In genomic region chr7:104962781-104963180, GRCh38 we compare ENCODE assay signal across 13 cellular contexts. TPM values are rescaled to one million over a fixed set of nuclear protein-coding genes. Genes with fewer than 3 reads are reported as not detected.
DNase-seq lines count a peak whose midpoint lies in the region; ATAC-seq lines count a peak whose summit lies in the region.
"Had no signal": no experiment of that assay in that cellular context is flagged by ENCODE, and none has a peak within 500 bp of the region (broad histone marks: within the 10 kb centered on the region; RNA-seq: fewer than 3 reads in every experiment).

No MANE protein-coding gene starts in this region.

- peak overlapping the region; percentile 52 to 72 for H3K4me3 Mint-ChIP-seq in activated T-cell treated with anti-CD3 and anti-CD28 coated beads, Interleukin-2, amount 50 U/mL, for 72 hours
- H3K4me3 Mint-ChIP-seq: neural progenitor cell, T-helper 17 cell had no signal

- DNase-seq in right cardiac atrium (no peak), Right ventricle myocardium inferior (ENCODE audit: missing footprints) (no peak), kidney tubule cell (ENCODE audit: low spot score) (peak; percentile 80), superior temporal gyrus (ENCODE audit: extremely low spot score) (no peak), cerebellum (ENCODE audit: low spot score) (no peak), NCI-H187 treated with DMSO at 0.1 percent for 48 hours (lab: John Stamatoyannopoulos, UW) (no peak)
- peak; percentile 60 to 64 for DNase-seq in activated T-cell treated with anti-CD3 and anti-CD28 coated beads, Interleukin-2, amount 50 U/mL, for 72 hours
- no peak for DNase-seq in effector memory CD4-positive, alpha-beta T cell
- DNase-seq: adrenal gland, left lung, NCI-H2081 treated with DMSO at 0.1 percent for 48 hours, T-helper 17 cell had no signal

- H3K36me3 ChIP-seq in effector memory CD4-positive, alpha-beta T cell (ENCODE audit: control insufficient read depth, insufficient read depth, low read length) = peaks cover 3% of the 10 kb centered on the region
- H3K36me3 ChIP-seq: adrenal gland, left lung, neural progenitor cell had no signal

- no peak overlapping the region for H3K4me3 ChIP-seq in right cardiac atrium (ENCODE audit: low read length)
- H3K4me3 ChIP-seq in effector memory CD4-positive, alpha-beta T cell (ENCODE audit: insufficient read depth, low read depth, low read length, poor library complexity, severe bottlenecking) = no peak overlapping the region
- H3K4me3 ChIP-seq: adrenal gland, left lung, neural progenitor cell had no signal

- intact Hi-C loops in right cardiac atrium (cut with DNase I) (no loop called here), Right ventricle myocardium inferior (cut with DNase I) (no loop called here)

- peaks cover 46% of the 10 kb centered on the region for H3K4me1 Mint-ChIP-seq in activated T-cell treated with anti-CD3 and anti-CD28 coated beads, Interleukin-2, amount 50 U/mL, for 72 hours (ENCODE audit: low read depth)

- no peaks in the 10 kb centered on the region for H3K27me3 ChIP-seq in right cardiac atrium (ENCODE audit: control insufficient read depth, insufficient read depth)
- no peaks in the 10 kb centered on the region for H3K27me3 ChIP-seq in effector memory CD4-positive, alpha-beta T cell (replicated peaks; ENCODE audit: control insufficient read depth, insufficient read depth, low read length, poor library complexity, severe bottlenecking)
- H3K27me3 ChIP-seq: adrenal gland, left lung, neural progenitor cell had no signal

- H3K9me3 ChIP-seq in right cardiac atrium (ENCODE audit: control insufficient read depth, low read length) = no peaks in the 10 kb centered on the region
- no peaks in the 10 kb centered on the region for H3K9me3 ChIP-seq in effector memory CD4-positive, alpha-beta T cell (ENCODE audit: control insufficient read depth, low read length)
- H3K9me3 ChIP-seq: adrenal gland, left lung had no signal

- 81% methylated on average over 3 of the region's 3 CpGs for WGBS in right cardiac atrium

- H3K27me3 Mint-ChIP-seq in activated T-cell treated with anti-CD3 and anti-CD28 coated beads, Interleukin-2, amount 50 U/mL, for 72 hours (ENCODE audit: low read depth) = no peaks in the 10 kb centered on the region
- H3K27me3 Mint-ChIP-seq: T-helper 17 cell had no signal

- peak overlapping the region; percentile 6 for H3K27ac ChIP-seq in right cardiac atrium (ENCODE audit: low read length)
- no peak overlapping the region for H3K27ac ChIP-seq in effector memory CD4-positive, alpha-beta T cell (ENCODE audit: insufficient read depth, low read length, poor library complexity, severe bottlenecking)
- H3K27ac ChIP-seq: neural progenitor cell had no signal

- H3K36me3 Mint-ChIP-seq in activated T-cell treated with anti-CD3 and anti-CD28 coated beads, Interleukin-2, amount 50 U/mL, for 72 hours (ENCODE audit: insufficient read depth in 2 of 2) = peaks cover 15 to 24% of the 10 kb centered on the region in 2 donors

- ATAC-seq in right cardiac atrium (no peak), Right ventricle myocardium inferior (no peak)
- ATAC-seq in activated T-cell treated with anti-CD3 and anti-CD28 coated beads, Interleukin-2, amount 50 U/mL, for 72 hours (replicated peaks in 1 of 2) = peak; percentile 93
- ATAC-seq: left lung, T-helper 17 cell had no signal

- H3K4me1 ChIP-seq in right cardiac atrium (ENCODE audit: control insufficient read depth, insufficient read depth, low read length) = peaks cover 16% of the 10 kb centered on the region
- no peaks in the 10 kb centered on the region for H3K4me1 ChIP-seq in effector memory CD4-positive, alpha-beta T cell (ENCODE audit: control insufficient read depth, insufficient read depth, low read length, poor library complexity, severe bottlenecking)
- H3K4me1 ChIP-seq: neural progenitor cell had no signal

- peaks cover 0 to 4% of the 10 kb centered on the region in 2 donors for H3K9me3 Mint-ChIP-seq in activated T-cell treated with anti-CD3 and anti-CD28 coated beads, Interleukin-2, amount 50 U/mL, for 72 hours

- peak overlapping the region; percentile 81 for H3K27ac Mint-ChIP-seq in activated T-cell treated with anti-CD3 and anti-CD28 coated beads, Interleukin-2, amount 50 U/mL, for 72 hours
- H3K27ac Mint-ChIP-seq: neural progenitor cell had no signal

RNA-seq across cellular contexts. Expression of gene KMT2E, which starts 51.2 kb away (rescaled TPM):
- total RNA-seq in right cardiac atrium (10 to 100 TPM; 49.2 to 73.1 (median 59.1) TPM), Right ventricle myocardium inferior (35.1 TPM), cerebellum (247 TPM)
- polyA plus RNA-seq in right cardiac atrium = 17.8 TPM
- 100 to 1,000 TPM in 1 of 2 donors, 10 to 100 TPM in 1; 96.4 to 112 TPM for total RNA-seq in activated T-cell treated with anti-CD3 and anti-CD28 coated beads, Interleukin-2, amount 50 U/mL, for 72 hours

Comparison
In these comparisons a context has a peak if more than half of its experiments do, and no peak if none do; other contexts are left out.
1. ATAC-seq: peak in activated T-cell treated with anti-CD3 and anti-CD28 coated beads, Interleukin-2, amount 50 U/mL, for 72 hours (2 of 2); none in right cardiac atrium (0 of 2) and Right ventricle myocardium inferior (single experiment).
2. DNase-seq: peak in activated T-cell treated with anti-CD3 and anti-CD28 coated beads, Interleukin-2, amount 50 U/mL, for 72 hours (2 of 2) and kidney tubule cell (single experiment); none in right cardiac atrium (0 of 3), Right ventricle myocardium inferior (single experiment), superior temporal gyrus (single experiment), cerebellum (single experiment), effector memory CD4-positive, alpha-beta T cell (0 of 3) and NCI-H187 treated with DMSO at 0.1 percent for 48 hours (single experiment).